Comparison of ENCODE assay signal across 1 cellular context in the genomic region with DNA sequence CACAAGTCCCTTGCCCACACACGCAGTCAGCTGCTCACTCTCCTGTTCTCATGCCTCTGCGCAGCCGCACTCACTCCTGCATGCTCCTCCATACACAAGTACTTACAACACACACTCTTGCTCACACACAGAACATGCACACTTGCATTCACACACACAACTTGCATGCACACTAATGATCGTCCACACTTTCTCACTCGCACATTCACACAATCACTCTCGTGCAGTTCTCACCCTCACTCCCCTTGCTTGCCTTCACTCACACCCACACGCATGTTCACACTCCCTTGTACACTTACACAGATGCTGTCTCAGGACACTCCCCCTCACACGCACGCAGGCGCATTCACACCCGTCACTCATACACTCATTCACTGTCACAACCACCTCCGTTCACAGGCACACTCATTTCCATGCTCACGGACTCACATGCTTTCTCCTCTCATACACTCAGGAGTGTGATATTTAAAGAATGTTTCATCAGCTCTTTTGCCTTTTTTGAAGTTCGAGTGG.
TF ChIP-seq lines count a peak whose summit lies in the region.

No MANE protein-coding gene starts in this region.

TF ChIP-seq in K562, 482 proteins besides CTCF, POLR2A, EP300 and RAD21:
- TF ChIP-seq NR2C1 (IDR thresholded peaks at IDR 0.05) (no peak), NR2C1 (tag; IDR thresholded peaks at IDR 0.05) (no peak), ZNF316 (IDR thresholded peaks at IDR 0.05) (peak; percentile 6; the same call in 1 of the 2 replicates), MCM3 (IDR thresholded peaks at IDR 0.05) (0 out of 2 replicates have a peak, but pooled peaks have one; percentile 66), POLR2B (IDR thresholded peaks at IDR 0.05; ENCODE audit: low read depth, partially characterized antibody) (no peak), TAF7 (tag; IDR thresholded peaks at IDR 0.05) (no peak), POLR2H (tag; IDR thresholded peaks at IDR 0.05; ENCODE audit: low read depth) (no peak), TGIF2 (CRISPR knock-in tag; IDR thresholded peaks at IDR 0.05) (no peak), MCM7 (IDR thresholded peaks at IDR 0.05) (0 out of 4 replicates have a peak, but pooled peaks of 1 of the 2 experiments have one; percentile 48), GABPB2 (CRISPR knock-in tag; conservative IDR thresholded peaks at IDR 0.05) (no peak), HDAC1 (IDR thresholded peaks at IDR 0.05) (0 out of 4 replicates have a peak, but pooled peaks of 1 of the 2 experiments have one; percentile 12), SIN3A (IDR thresholded peaks at IDR 0.05; ENCODE audit: borderline replicate concordance in 2 of 2, control insufficient read depth in 1 of 2, low read depth in 2 of 2, low read length in 2 of 2) (no peak), SREBF2 (CRISPR knock-in tag; IDR thresholded peaks at IDR 0.05) (no peak), NRF1 (conservative IDR thresholded peaks at IDR 0.05 in 1 of 2, IDR thresholded peaks at IDR 0.05 in 1 of 2) (peak; percentile 57 to 59), DDX20 (tag; IDR thresholded peaks at IDR 0.05; ENCODE audit: low read depth) (no peak)
- TF ChIP-seq, protein P1, sequence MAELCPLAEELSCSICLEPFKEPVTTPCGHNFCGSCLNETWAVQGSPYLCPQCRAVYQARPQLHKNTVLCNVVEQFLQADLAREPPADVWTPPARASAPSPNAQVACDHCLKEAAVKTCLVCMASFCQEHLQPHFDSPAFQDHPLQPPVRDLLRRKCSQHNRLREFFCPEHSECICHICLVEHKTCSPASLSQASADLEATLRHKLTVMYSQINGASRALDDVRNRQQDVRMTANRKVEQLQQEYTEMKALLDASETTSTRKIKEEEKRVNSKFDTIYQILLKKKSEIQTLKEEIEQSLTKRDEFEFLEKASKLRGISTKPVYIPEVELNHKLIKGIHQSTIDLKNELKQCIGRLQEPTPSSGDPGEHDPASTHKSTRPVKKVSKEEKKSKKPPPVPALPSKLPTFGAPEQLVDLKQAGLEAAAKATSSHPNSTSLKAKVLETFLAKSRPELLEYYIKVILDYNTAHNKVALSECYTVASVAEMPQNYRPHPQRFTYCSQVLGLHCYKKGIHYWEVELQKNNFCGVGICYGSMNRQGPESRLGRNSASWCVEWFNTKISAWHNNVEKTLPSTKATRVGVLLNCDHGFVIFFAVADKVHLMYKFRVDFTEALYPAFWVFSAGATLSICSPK (IDR thresholded peaks at IDR 0.05; ENCODE audit: borderline replicate concordance) = no peak
- TF ChIP-seq, protein P2, sequence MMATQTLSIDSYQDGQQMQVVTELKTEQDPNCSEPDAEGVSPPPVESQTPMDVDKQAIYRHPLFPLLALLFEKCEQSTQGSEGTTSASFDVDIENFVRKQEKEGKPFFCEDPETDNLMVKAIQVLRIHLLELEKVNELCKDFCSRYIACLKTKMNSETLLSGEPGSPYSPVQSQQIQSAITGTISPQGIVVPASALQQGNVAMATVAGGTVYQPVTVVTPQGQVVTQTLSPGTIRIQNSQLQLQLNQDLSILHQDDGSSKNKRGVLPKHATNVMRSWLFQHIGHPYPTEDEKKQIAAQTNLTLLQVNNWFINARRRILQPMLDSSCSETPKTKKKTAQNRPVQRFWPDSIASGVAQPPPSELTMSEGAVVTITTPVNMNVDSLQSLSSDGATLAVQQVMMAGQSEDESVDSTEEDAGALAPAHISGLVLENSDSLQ (IDR thresholded peaks at IDR 0.05) = peak; percentile 55
- TF ChIP-seq, protein P3, sequence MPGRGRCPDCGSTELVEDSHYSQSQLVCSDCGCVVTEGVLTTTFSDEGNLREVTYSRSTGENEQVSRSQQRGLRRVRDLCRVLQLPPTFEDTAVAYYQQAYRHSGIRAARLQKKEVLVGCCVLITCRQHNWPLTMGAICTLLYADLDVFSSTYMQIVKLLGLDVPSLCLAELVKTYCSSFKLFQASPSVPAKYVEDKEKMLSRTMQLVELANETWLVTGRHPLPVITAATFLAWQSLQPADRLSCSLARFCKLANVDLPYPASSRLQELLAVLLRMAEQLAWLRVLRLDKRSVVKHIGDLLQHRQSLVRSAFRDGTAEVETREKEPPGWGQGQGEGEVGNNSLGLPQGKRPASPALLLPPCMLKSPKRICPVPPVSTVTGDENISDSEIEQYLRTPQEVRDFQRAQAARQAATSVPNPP (IDR thresholded peaks at IDR 0.05; ENCODE audit: borderline replicate concordance, insufficient read depth, insufficient read length) = no peak
TF ChIP-seq in K562: peak in this region for 6.
